ENCODE assay signal across 24 cellular contexts in genomic region chr2:284896-285492, GRCh38. TPM values are rescaled to one million over a fixed set of nuclear protein-coding genes. Genes with fewer than 3 reads are reported as not detected.
DNase-seq lines count a peak whose midpoint lies in the region; ATAC-seq, FAIRE-seq and TF ChIP-seq lines count a peak whose summit lies in the region.
"Had no signal": no experiment of that assay in that cellular context is flagged by ENCODE, and none has a peak within 500 bp of the region (broad histone marks: within the 10 kb centered on the region; RNA-seq: fewer than 3 reads in every experiment).

No MANE protein-coding gene starts in this region.

- H3K36me3 ChIP-seq in HEK293 (ENCODE audit: control insufficient read depth in 2 of 2, insufficient read depth in 1 of 2, low read length in 2 of 2): peaks cover 0 to 29% of the 10 kb centered on the region in 2 experiments; a peak in 1 of 3 replicates
- H3K36me3 ChIP-seq in PC-3 (ENCODE audit: low read depth, low read length): peaks cover 23% of the 10 kb centered on the region
- H3K36me3 ChIP-seq in esophagus muscularis mucosa: peaks cover 0 to 30% (median 26%) of the 10 kb centered on the region in 4 donors
- peaks cover 0 to 22% (median 9%) of the 10 kb centered on the region in 3 donors for H3K36me3 ChIP-seq in pancreas

- intact Hi-C loops in PC-3 (cut with micrococcal nuclease): no loop called here
- intact Hi-C loops in esophagus muscularis mucosa (cut with DNase I): loop anchor here (5.0 kb wide), 1 partner anchor 38 kb away; no protein-coding TSS in a partner anchor
- intact Hi-C loops in pancreas (cut with DNase I): loop anchor here in 1 of 3 donors (5.0 kb wide), 1 partner anchor 113 kb away; no protein-coding TSS in a partner anchor

- H3K79me2 ChIP-seq in PC-3 (ENCODE audit: low read length): no peaks in the 10 kb centered on the region

- H4K20me1 ChIP-seq in PC-3 (ENCODE audit: low read length): no peaks in the 10 kb centered on the region; the same call in 1 of the 2 replicates

- no peak overlapping the region for H3K9ac ChIP-seq in PC-3 (ENCODE audit: low read length)

- no peak for FAIRE-seq in pancreas (lab: Jason Lieb, UNC)

- no peaks in the 10 kb centered on the region for H3K9me3 ChIP-seq in HEK293 (ENCODE audit: control insufficient read depth, insufficient read depth, low read depth, low read length)
- H3K9me3 ChIP-seq in PC-3 (ENCODE audit: low read length): no peaks in the 10 kb centered on the region
- no peaks in the 10 kb centered on the region for H3K9me3 ChIP-seq in esophagus muscularis mucosa
- H3K9me3 ChIP-seq in pancreas: no peaks in the 10 kb centered on the region
- H3K9me3 ChIP-seq: heart left ventricle, left ventricle myocardium inferior had no signal

- ATAC-seq in PC-3 (peak; percentile 50), pancreas (no peak), HG03280 (IDR thresholded peaks at IDR 0.05; ENCODE audit: unreplicated experiment) (no peak), GM18868 (IDR thresholded peaks at IDR 0.05; ENCODE audit: unreplicated experiment) (no peak)
- ATAC-seq: CD8-positive, alpha-beta T cell; stimulated activated effector memory CD8-positive, alpha-beta T cell treated with anti-CD3 and anti-CD28 coated beads, Interleukin-12 subunit alpha, Interleukin-12 subunit beta, amount 100 ng/mL, for 72 hours had no signal

- H3K4me3 ChIP-seq in HEK293 (ENCODE audit: low read depth, low read length) (no peak overlapping the region), PC-3 (ENCODE audit: low read length) (no peak overlapping the region), esophagus muscularis mucosa (no peak overlapping the region), pancreas (peak overlapping the region in 1 of 4 donors; percentile 49)
- H3K4me3 ChIP-seq: heart left ventricle, left ventricle myocardium inferior had no signal

- H3K27ac ChIP-seq in HEK293 (ENCODE audit: extremely low read depth, low read depth, low read length) (no peak overlapping the region), PC-3 (ENCODE audit: low read length) (no peak overlapping the region), esophagus muscularis mucosa (replicated peaks in 1 of 4) (no peak overlapping the region), pancreas (peak overlapping the region in 3 of 4 donors; percentile 86 to 91 (median 88))
- H3K27ac ChIP-seq: left ventricle myocardium inferior had no signal

- POLR2A ChIA-PET in HEK293 (lab: Yijun Ruan, JAX): no interaction called here
- POLR2A ChIA-PET in PC-3 (lab: Charles Lee; ENCODE audit: unreplicated experiment): no interaction called here

- TF ChIP-seq EP300 in esophagus muscularis mucosa (IDR thresholded peaks at IDR 0.05): no peak

- H3K4me2 ChIP-seq in PC-3 (ENCODE audit: low read length): peak overlapping the region; percentile 1; the same call in 1 of the 2 replicates

- TF ChIP-seq CTCF in HEK293 (tag by site-specific recombination; IDR thresholded peaks at IDR 0.05) (no peak), PC-3 (conservative IDR thresholded peaks at IDR 0.05; ENCODE audit: low read depth, low read length) (no peak), esophagus muscularis mucosa (IDR thresholded peaks at IDR 0.05) (no peak), pancreas (IDR thresholded peaks at IDR 0.05) (no peak)

- no peak for TF ChIP-seq POLR2A in esophagus muscularis mucosa (IDR thresholded peaks at IDR 0.05; ENCODE audit: low read depth)

- CTCF ChIA-PET in HEK293 (lab: Yijun Ruan, JAX) (no interaction called here), PC-3 (lab: Charles Lee) (no interaction called here)

- H2AFZ ChIP-seq in PC-3 (ENCODE audit: low read length): no peak overlapping the region

- H3K4me1 ChIP-seq in HEK293 (ENCODE audit: control insufficient read depth, insufficient read depth, low read length): no peaks in the 10 kb centered on the region
- H3K4me1 ChIP-seq in PC-3 (ENCODE audit: insufficient read depth, low read length): peaks cover 29% of the 10 kb centered on the region
- peaks cover 31 to 34% (median 33%) of the 10 kb centered on the region in 4 donors for H3K4me1 ChIP-seq in esophagus muscularis mucosa
- peaks cover 8 to 27% (median 14%) of the 10 kb centered on the region in 3 donors for H3K4me1 ChIP-seq in pancreas

- peak; percentile 64 for DNase-seq in PC-3
- peak; percentile 24 for DNase-seq in esophagus muscularis mucosa (ENCODE audit: extremely low spot score)
- no peak for DNase-seq in pancreas
- DNase-seq in glomerular visceral epithelial cell (ENCODE audit: extremely low spot score): no peak
- DNase-seq: activated CD4-positive, alpha-beta memory T cell treated with anti-CD3 and anti-CD28 coated beads, Interleukin-2, amount 10 ng/mL, durations not matched to agents 7 days and 5 days; activated CD4-positive, CD25-positive, alpha-beta regulatory T cell; caudate nucleus; CD8-positive, alpha-beta T cell; GF-D8; heart left ventricle; left ventricle myocardium inferior; midbrain; NCI-H1105; stimulated activated CD4-positive, alpha-beta T cell treated with anti-CD3 and anti-CD28 coated beads, Interleukin-1b, Interleukin-23, amount 100 ng/mL, for 48 hours; T1000 had no signal

- WGBS in esophagus muscularis mucosa: 90% methylated on average over 13 of the region's 13 CpGs
- 53 to 62% methylated on average over 13 of the region's 13 CpGs for WGBS in pancreas, 2 donors

- BruUV-seq in PC-3 (replicated peaks; lab: Mats Ljungman, UMichigan): no TSS peak

- no peaks in the 10 kb centered on the region for H3F3A ChIP-seq in PC-3 (ENCODE audit: low read length, unreplicated experiment)

- H3K9me2 ChIP-seq in PC-3 (replicated peaks; ENCODE audit: low read length): no peaks in the 10 kb centered on the region

- H3K27me3 ChIP-seq in PC-3 (ENCODE audit: low read length) (peaks cover 13% of the 10 kb centered on the region), esophagus muscularis mucosa (peaks cover 4 to 33% (median 21%) of the 10 kb centered on the region in 4 donors), pancreas (no peaks in the 10 kb centered on the region)

TF ChIP-seq in HEK293, 187 proteins besides CTCF, POLR2A, EP300 and RAD21:
- TF ChIP-seq ZNF600 (tag by site-specific recombination; IDR thresholded peaks at IDR 0.05): peak; percentile 90
- TF ChIP-seq ZNF560 (tag by site-specific recombination; IDR thresholded peaks at IDR 0.05; ENCODE audit: borderline replicate concordance): no peak

RNA-seq across cellular contexts. Expression of gene ALKAL2, which starts 2.9 kb away (rescaled TPM):
- total RNA-seq in PC-3 (2014; rRNA removed) (3.6 TPM in 1 of 2 replicates, not detected in the other), esophagus muscularis mucosa (10 to 100 TPM in 1 of 4 donors, 1 to 10 TPM in 2, not detected in 1; 1.7 to 11.9 (median 2.3) TPM), pancreas (10 to 100 TPM; 21.2 to 50.6 (median 32.9) TPM)
- polyA plus RNA-seq in pancreas: 10 to 100 TPM; 66.9 to 93.6 TPM
- total RNA-seq: activated CD4-positive, alpha-beta memory T cell treated with anti-CD3 and anti-CD28 coated beads, Interleukin-2, amount 10 ng/mL, durations not matched to agents 7 days and 5 days; dermis microvascular lymphatic vessel endothelial cell; NCI-H460; pulmonary artery endothelial cell; skeletal muscle tissue; temporal lobe had no signal

RNA-seq across cellular contexts. Expression of gene ACP1, which starts 20.2 kb away (rescaled TPM):
- total RNA-seq in PC-3 (2014; rRNA removed): 109 and 149 TPM in 2 replicates
- 10 to 100 TPM; 54.0 to 81.5 (median 73.8) TPM for total RNA-seq in esophagus muscularis mucosa
- total RNA-seq in pancreas: 10 to 100 TPM; 41.6 to 59.1 (median 45.3) TPM
- polyA plus RNA-seq in pancreas: 10 to 100 TPM; 34.9 to 74.2 TPM

RNA-seq across cellular contexts. Expression of gene SH3YL1, which starts 21.2 kb away (rescaled TPM):
- 28.6 and 29.1 TPM in 2 replicates for total RNA-seq in PC-3 (2014; rRNA removed)
- 10 to 100 TPM; 15.7 to 20.3 (median 18.2) TPM for total RNA-seq in esophagus muscularis mucosa
- 100 to 1,000 TPM in 4 of 6 donors, 10 to 100 TPM in 2; 63.7 to 134 (median 118) TPM for total RNA-seq in pancreas
- polyA plus RNA-seq in pancreas: 100 to 1,000 TPM; 110 to 162 TPM

Comparison
In these comparisons a context has a peak if more than half of its experiments do, and no peak if none do; other contexts are left out.
1. H3K27ac ChIP-seq: peak in pancreas (3 of 4); none in HEK293 (single experiment), PC-3 (single experiment) and esophagus muscularis mucosa (0 of 4).
2. DNase-seq: peak in PC-3 (single experiment) and esophagus muscularis mucosa (single experiment); none in pancreas (0 of 6) and glomerular visceral epithelial cell (single experiment).